ENCODE assay signal across 20 cellular contexts in genomic region chr22:36012332-36012731, GRCh38.
"Had no signal": no experiment of that assay in that cellular context is flagged by ENCODE, and none has a peak within 500 bp of the region (broad histone marks: within the 10 kb centered on the region; RNA-seq: fewer than 3 reads in every experiment).

No MANE protein-coding gene starts in this region.

- H3K27me3 ChIP-seq: esophagus muscularis mucosa, gastrocnemius medialis, neural progenitor cell, thyroid gland, upper lobe of left lung, uterus had no signal

- H3K9me3 ChIP-seq: esophagus muscularis mucosa, gastrocnemius medialis, mucosa of descending colon, psoas muscle, thyroid gland, upper lobe of left lung, uterus had no signal

- ATAC-seq: effector memory CD8-positive, alpha-beta T cell; gastrocnemius medialis; left lobe of liver; mucosa of descending colon; naive thymus-derived CD8-positive, alpha-beta T cell; psoas muscle; sciatic nerve had no signal

- H3K36me3 ChIP-seq: esophagus muscularis mucosa, gastrocnemius medialis, neural progenitor cell, thyroid gland, upper lobe of left lung, uterus had no signal

- H3K36me3 Mint-ChIP-seq: naive thymus-derived CD8-positive, alpha-beta T cell; neural progenitor cell had no signal

- H3K9me3 Mint-ChIP-seq: effector memory CD8-positive, alpha-beta T cell; naive thymus-derived CD8-positive, alpha-beta T cell; neural progenitor cell had no signal

- H2AFZ ChIP-seq: neural progenitor cell had no signal

- DNase-seq: effector memory CD8-positive, alpha-beta T cell; gastrocnemius medialis; islet precursor cell; mammary epithelial cell; mucosa of descending colon; naive thymus-derived CD8-positive, alpha-beta T cell; nucleus accumbens; psoas muscle; retina; small intestine; stimulated activated CD4-positive, alpha-beta T cell treated with anti-CD3 and anti-CD28 coated beads, Interleukin-2, amount 100 ng/mL, for 48 hours; stimulated activated naive CD4-positive, alpha-beta T cell treated with Interleukin-2 at 50 U/mL for 16 hours; thyroid gland; upper lobe of left lung; uterus had no signal

- H3K4me3 Mint-ChIP-seq: effector memory CD8-positive, alpha-beta T cell; naive thymus-derived CD8-positive, alpha-beta T cell; neural progenitor cell had no signal

- H3K27ac ChIP-seq: epithelial cell of prostate, gastrocnemius medialis, neural progenitor cell, psoas muscle, thyroid gland, upper lobe of left lung, uterus had no signal

- H3K9ac ChIP-seq: neural progenitor cell had no signal

- H3K4me2 ChIP-seq: neural progenitor cell had no signal

- H3K4me3 ChIP-seq: esophagus muscularis mucosa, gastrocnemius medialis, mucosa of descending colon, neural progenitor cell, psoas muscle, thyroid gland, upper lobe of left lung, uterus had no signal

- H3K27ac Mint-ChIP-seq: effector memory CD8-positive, alpha-beta T cell; naive thymus-derived CD8-positive, alpha-beta T cell; neural progenitor cell had no signal
